Comparison of ENCODE assay signal across 8 cellular contexts in the genomic region with DNA sequence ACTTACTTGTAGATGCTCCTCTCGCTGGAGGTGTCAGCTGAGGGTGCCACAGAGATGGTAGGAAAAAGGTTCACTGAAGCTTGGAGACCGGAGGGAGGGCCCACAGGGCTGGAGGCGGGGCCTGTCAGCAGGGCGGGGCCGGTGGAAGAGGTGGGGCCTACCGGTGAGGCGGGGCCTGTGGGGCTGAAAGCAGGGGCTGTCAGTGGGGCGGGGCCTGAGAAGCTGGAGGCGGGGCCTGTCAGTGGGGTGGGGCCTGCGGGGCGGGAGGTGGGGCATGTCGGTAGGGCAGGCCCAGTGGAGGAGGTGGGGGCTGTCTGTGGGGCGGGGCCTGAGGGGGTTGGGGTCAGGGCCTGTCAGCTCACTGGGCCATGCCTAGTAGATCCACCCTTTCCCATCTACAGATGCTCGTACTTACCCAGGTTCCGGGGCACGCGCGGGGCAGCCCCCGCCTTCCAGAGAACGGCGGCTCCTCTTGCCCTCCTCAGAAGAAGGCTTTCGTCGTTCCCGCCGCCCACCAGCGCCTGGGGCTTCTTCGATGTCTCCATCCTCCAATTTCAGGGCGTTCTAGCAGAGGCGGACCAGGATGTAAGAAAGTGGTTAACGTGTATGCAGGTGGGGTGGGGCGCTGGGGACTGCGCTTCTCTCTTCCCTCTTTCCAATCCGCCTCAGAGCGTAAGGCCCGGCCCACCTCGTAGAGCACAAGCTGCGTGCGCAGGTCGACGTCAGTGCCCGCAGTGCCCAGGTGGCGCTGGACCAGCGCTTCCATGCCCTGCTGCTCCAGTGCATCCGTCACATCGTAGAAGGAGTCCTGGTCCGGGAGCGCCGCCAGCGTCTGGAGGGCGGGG.
DNase-seq lines count a peak whose midpoint lies in the region; ATAC-seq and TF ChIP-seq lines count a peak whose summit lies in the region.

No MANE protein-coding gene starts in this region.

- no peak overlapping the region for H3K4me3 ChIP-seq in fibroblast of pulmonary artery (replicated peaks; ENCODE audit: low read depth, low read length)

- DNase-seq in NCI-H2196 (lab: John Stamatoyannopoulos, UW; ENCODE audit: unreplicated experiment) (peak; percentile 24), NCI-H2196 treated with DMSO at 0.1 percent for 48 hours (lab: John Stamatoyannopoulos, UW; ENCODE audit: unreplicated experiment) (no peak), NCI-H774 (lab: John Stamatoyannopoulos, UW) (peak; percentile 4), activated T-cell treated with anti-CD3 and anti-CD28 coated beads for 48 hours (ENCODE audit: low read depth) (peak; percentile 84), fibroblast of pulmonary artery (ENCODE audit: low read depth) (peak; percentile 46), COR-L47 (lab: John Stamatoyannopoulos, UW) (no peak)
- DNase-seq in stimulated activated CD4-positive, alpha-beta T cell treated with anti-CD3 and anti-CD28 coated beads, Interleukin-1b, Interleukin-23, amount 100 ng/mL, for 1 hour (ENCODE audit: low read depth in 2 of 2): peak; percentile 45 to 64

- no peak for ATAC-seq in GM18873 (IDR thresholded peaks at IDR 0.05; ENCODE audit: low FRiP score, unreplicated experiment)

- no peak for TF ChIP-seq CTCF in fibroblast of pulmonary artery (IDR thresholded peaks at IDR 0.05; ENCODE audit: low read length, missing control alignments)

Comparison
In these comparisons a context has a peak if more than half of its experiments do, and no peak if none do; other contexts are left out.
1. DNase-seq: peak in NCI-H2196 (single experiment), NCI-H774 (single experiment), activated T-cell treated with anti-CD3 and anti-CD28 coated beads for 48 hours (single experiment), fibroblast of pulmonary artery (single experiment) and stimulated activated CD4-positive, alpha-beta T cell treated with anti-CD3 and anti-CD28 coated beads, Interleukin-1b, Interleukin-23, amount 100 ng/mL, for 1 hour (2 of 2); none in NCI-H2196 treated with DMSO at 0.1 percent for 48 hours (single experiment) and COR-L47 (single experiment).